ENCODE assay signal across 8 cellular contexts in the genomic region with DNA sequence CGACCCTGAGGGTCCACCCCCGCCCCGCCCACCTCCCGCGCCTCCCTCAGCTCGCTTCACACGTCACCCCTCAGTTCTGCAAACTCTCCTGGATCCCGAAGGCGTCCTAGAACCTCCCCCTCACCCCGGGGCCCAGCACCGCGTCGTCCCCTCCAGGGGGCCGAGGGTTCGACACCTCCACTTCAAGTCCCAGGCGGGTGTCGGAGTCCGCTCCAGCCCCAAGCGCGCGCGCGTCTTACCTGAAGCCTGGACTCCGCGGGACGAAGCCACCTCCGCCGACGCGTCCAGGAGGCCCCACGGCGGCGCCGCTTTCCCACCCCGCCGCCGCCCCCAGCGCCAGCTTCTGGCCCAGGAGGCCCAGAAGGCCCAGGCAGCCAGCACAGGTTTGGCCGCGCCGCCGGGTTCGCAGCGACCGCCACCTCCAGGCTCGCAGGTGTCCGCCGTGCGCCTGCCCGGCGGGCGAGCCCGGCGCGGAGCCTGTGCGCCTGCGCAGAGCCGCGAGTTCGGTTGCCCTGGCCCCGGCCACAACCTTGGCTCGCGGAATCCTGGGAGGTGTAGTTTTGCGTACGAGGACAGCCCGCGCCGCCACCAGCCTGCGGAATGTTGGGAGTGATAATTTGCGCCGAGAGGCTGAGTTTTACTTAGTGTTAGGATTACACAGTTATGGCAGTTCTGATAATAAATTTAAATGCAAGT. TPM values are rescaled to one million over a fixed set of nuclear protein-coding genes. Genes with fewer than 3 reads are reported as not detected.
DNase-seq lines count a peak whose midpoint lies in the region; ATAC-seq and TF ChIP-seq lines count a peak whose summit lies in the region.

Gene POMGNT2 (minus strand): TSS at position 483 of the 696 bp plus-strand sequence. CDS start 24,648 bp downstream, outside the sequence.

- peak within 1 kb of the TSS; percentile 56; the same call in 1 of the 2 replicates for H2AFZ ChIP-seq in KMS-11 (ENCODE audit: low read depth)

- no peak within 1 kb of the TSS for H3K27ac ChIP-seq in KMS-11
- H3K27ac ChIP-seq in RWPE2 (ENCODE audit: poor library complexity, severe bottlenecking) = no peak within 1 kb of the TSS

- H3K36me3 ChIP-seq in KMS-11 (ENCODE audit: insufficient read depth) = no peaks in the 10 kb centered on the region
- H3K36me3 ChIP-seq in RWPE2 (ENCODE audit: low read depth) = no peaks in the 10 kb centered on the region

- H4K20me1 ChIP-seq in KMS-11 (ENCODE audit: insufficient read depth) = no peaks in the 10 kb centered on the region

- CTCF ChIA-PET in Calu3 (lab: Charles Lee) = interaction anchor here (0.6 kb wide), 1 partner anchor 298 kb away, joined by 5 read pairs; no protein-coding TSS in a partner anchor

- H3K4me3 Mint-ChIP-seq in Calu3 (ENCODE audit: low read depth, unreplicated experiment) = peak within 1 kb of the TSS; percentile 77
- H3K4me3 Mint-ChIP-seq in natural killer cell = peak within 1 kb of the TSS; percentile 79
- H3K4me3 Mint-ChIP-seq in stimulated activated memory B cell treated with anti-CD40 and anti-IgM and Interleukin-4, amounts not matched to agents 10 μg/mL and 1 μg/mL and 100 μg/mL, for 72 hours = peak within 1 kb of the TSS; percentile 87

- H3K27me3 ChIP-seq in KMS-11 (ENCODE audit: insufficient read depth, low read depth) = no peaks in the 10 kb centered on the region
- no peaks in the 10 kb centered on the region for H3K27me3 ChIP-seq in RWPE2 (ENCODE audit: insufficient read depth, poor library complexity, severe bottlenecking)

- H3K27ac Mint-ChIP-seq in Calu3 (ENCODE audit: unreplicated experiment) (no peak within 1 kb of the TSS), natural killer cell (peak within 1 kb of the TSS; percentile 9 to 70)
- H3K27ac Mint-ChIP-seq in stimulated activated memory B cell treated with anti-CD40 and anti-IgM and Interleukin-4, amounts not matched to agents 10 μg/mL and 1 μg/mL and 100 μg/mL, for 72 hours = no peak within 1 kb of the TSS

- peak within 1 kb of the TSS; percentile 52 for H3K4me2 ChIP-seq in KMS-11

- H3K4me3 ChIP-seq in KMS-11 (IDR thresholded peaks at IDR 0.05; ENCODE audit: insufficient read depth, low read depth, low read length) (peak within 1 kb of the TSS; percentile 43), RWPE2 (ENCODE audit: severe bottlenecking) (peak within 1 kb of the TSS; percentile 73), fibroblast of pulmonary artery (replicated peaks; ENCODE audit: low read depth, low read length) (peak within 1 kb of the TSS; percentile 67)

- H3K9ac ChIP-seq in KMS-11 = peak within 1 kb of the TSS; percentile 69; the same call in 1 of the 2 replicates

- H3K27me3 Mint-ChIP-seq in Calu3 (ENCODE audit: unreplicated experiment) = no peaks in the 10 kb centered on the region
- no peaks in the 10 kb centered on the region for H3K27me3 Mint-ChIP-seq in natural killer cell (ENCODE audit: low read depth in 2 of 2)
- H3K27me3 Mint-ChIP-seq in stimulated activated memory B cell treated with anti-CD40 and anti-IgM and Interleukin-4, amounts not matched to agents 10 μg/mL and 1 μg/mL and 100 μg/mL, for 72 hours = no peaks in the 10 kb centered on the region

- no peaks in the 10 kb centered on the region for H3K4me1 ChIP-seq in KMS-11 (ENCODE audit: low read depth, poor library complexity, severe bottlenecking)
- no peaks in the 10 kb centered on the region for H3K4me1 ChIP-seq in RWPE2 (ENCODE audit: insufficient read depth, poor library complexity, severe bottlenecking)

- no peaks in the 10 kb centered on the region for H3K79me2 ChIP-seq in KMS-11 (ENCODE audit: insufficient read depth, low read depth)

- no peaks in the 10 kb centered on the region for H3K9me3 Mint-ChIP-seq in Calu3 (ENCODE audit: low read depth, unreplicated experiment)
- H3K9me3 Mint-ChIP-seq in natural killer cell = no peaks in the 10 kb centered on the region
- no peaks in the 10 kb centered on the region for H3K9me3 Mint-ChIP-seq in stimulated activated memory B cell treated with anti-CD40 and anti-IgM and Interleukin-4, amounts not matched to agents 10 μg/mL and 1 μg/mL and 100 μg/mL, for 72 hours

- BruUV-seq in Calu3 (replicated peaks; lab: Mats Ljungman, UMichigan) = no TSS peak

- ATAC-seq in GM21717 (IDR thresholded peaks at IDR 0.05; ENCODE audit: unreplicated experiment) (peak; percentile 83), RWPE2 (ENCODE audit: low read depth) (peak; percentile 93), natural killer cell (peak; percentile 93 to 99 (median 96))
- peak; percentile 95 for ATAC-seq in stimulated activated memory B cell treated with anti-CD40 and anti-IgM and Interleukin-4, amounts not matched to agents 10 μg/mL and 1 μg/mL and 100 μg/mL, for 72 hours

- TF ChIP-seq CTCF in Calu3 (IDR thresholded peaks at IDR 0.05; ENCODE audit: unreplicated experiment) (no peak), KMS-11 (conservative IDR thresholded peaks at IDR 0.05; ENCODE audit: low read depth, low read length) (no peak), RWPE2 (IDR thresholded peaks at IDR 0.05; ENCODE audit: poor library complexity, severe bottlenecking) (no peak), fibroblast of pulmonary artery (IDR thresholded peaks at IDR 0.05; ENCODE audit: low read length, missing control alignments) (no peak), natural killer cell (IDR thresholded peaks at IDR 0.05) (no peak)

- H3K4me1 Mint-ChIP-seq in Calu3 (ENCODE audit: low read depth, unreplicated experiment) (peaks cover 7% of the 10 kb centered on the region), natural killer cell (peaks cover 0 to 27% of the 10 kb centered on the region in 2 donors)
- peaks cover 19% of the 10 kb centered on the region for H3K4me1 Mint-ChIP-seq in stimulated activated memory B cell treated with anti-CD40 and anti-IgM and Interleukin-4, amounts not matched to agents 10 μg/mL and 1 μg/mL and 100 μg/mL, for 72 hours

- H3K36me3 Mint-ChIP-seq in Calu3 (ENCODE audit: insufficient read depth, unreplicated experiment) = peaks cover 14% of the 10 kb centered on the region
- H3K36me3 Mint-ChIP-seq in natural killer cell = no peaks in the 10 kb centered on the region
- no peaks in the 10 kb centered on the region for H3K36me3 Mint-ChIP-seq in stimulated activated memory B cell treated with anti-CD40 and anti-IgM and Interleukin-4, amounts not matched to agents 10 μg/mL and 1 μg/mL and 100 μg/mL, for 72 hours

- H3K9me3 ChIP-seq in RWPE2 (ENCODE audit: severe bottlenecking) = no peaks in the 10 kb centered on the region

- intact Hi-C loops in Calu3 (cut with micrococcal nuclease; ENCODE audit: unreplicated experiment) = no loop called here
- intact Hi-C loops in natural killer cell (cut with micrococcal nuclease) = no loop called here

- DNase-seq in Calu3 (peak; percentile 93), RWPE2 (ENCODE audit: low spot score) (peak; percentile 89), fibroblast of pulmonary artery (ENCODE audit: low read depth) (peak; percentile 80), natural killer cell (peak; percentile 82)
- DNase-seq in activated effector memory CD4-positive, alpha-beta T cell treated with Interleukin-2 at 50 U/mL for 16 hours = peak; percentile 81

RNA-seq across cellular contexts. Expression of gene POMGNT2, which starts in this region (rescaled TPM):
- total RNA-seq in Calu3 (2022) = 14.3 and 15.5 TPM in 2 replicates
- 1 to 10 TPM; 4.3 to 7.4 (median 6.6) TPM for total RNA-seq in natural killer cell

Comparison
In these comparisons a context has a peak if more than half of its experiments do, and no peak if none do; other contexts are left out.
1. H3K27ac Mint-ChIP-seq: peak in natural killer cell (2 of 2); none in Calu3 (single experiment) and stimulated activated memory B cell treated with anti-CD40 and anti-IgM and Interleukin-4, amounts not matched to agents 10 μg/mL and 1 μg/mL and 100 μg/mL, for 72 hours (single experiment).
2. Peak in every context shown above with its lines, with median percentiles within 50 percentile points of each other: DNase-seq, H3K4me3 Mint-ChIP-seq, ATAC-seq and H3K4me3 ChIP-seq.